ENCODE assay signal across 1 cellular context in the genomic region with DNA sequence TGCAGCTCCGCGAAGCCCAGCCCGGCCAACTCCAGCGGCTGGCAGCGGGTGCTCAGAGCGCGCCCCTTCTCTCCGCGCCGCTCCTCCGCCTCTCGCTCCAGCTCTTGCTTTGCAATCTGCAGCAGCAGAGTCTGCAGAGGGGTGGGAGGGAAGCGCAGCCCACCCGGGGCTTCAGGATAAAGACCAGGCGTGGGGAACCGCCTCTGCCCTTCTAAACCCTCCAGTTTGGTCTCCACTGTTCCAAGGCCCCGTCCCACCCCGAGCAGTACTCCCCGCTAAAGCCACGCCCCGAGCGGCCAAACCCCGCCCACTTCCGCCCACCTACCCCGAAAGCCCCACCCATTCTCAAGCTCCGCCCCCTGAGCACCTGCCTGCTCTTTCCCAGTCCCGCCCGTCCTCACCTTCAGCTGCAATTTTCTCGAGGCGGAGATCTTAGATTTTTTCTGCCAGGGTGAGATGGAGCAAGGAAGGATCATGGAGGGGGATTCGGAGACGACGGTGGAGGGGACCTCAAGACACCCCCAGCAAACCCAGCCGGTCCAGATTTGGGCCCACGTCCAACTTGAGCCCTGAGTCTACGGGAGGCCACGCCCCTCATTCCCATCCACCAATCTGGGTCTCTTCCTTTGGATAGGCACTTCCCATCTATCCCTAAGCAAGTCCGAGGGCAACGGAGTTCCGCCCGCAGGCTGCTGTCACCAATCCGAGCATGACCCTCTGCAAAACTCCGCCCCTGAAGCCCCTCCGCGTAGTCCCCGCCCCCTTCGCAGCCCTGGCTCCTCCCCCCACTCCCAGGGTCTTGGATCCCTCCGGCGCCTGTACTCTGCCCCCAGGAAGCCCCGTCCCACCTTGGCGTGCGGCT.
A peak's percentile ranks its signal among the peaks of the same experiment; 100 is the strongest.
TF ChIP-seq lines count a peak whose summit lies in the region.

No MANE protein-coding gene starts in this region.

TF ChIP-seq in GM23338, 12 proteins besides CTCF, POLR2A, EP300 and RAD21 (continued from another document):
- TF ChIP-seq ZNF462 (CRISPR knock-in tag; IDR thresholded peaks at IDR 0.05): no peak
- TF ChIP-seq, protein P1, sequence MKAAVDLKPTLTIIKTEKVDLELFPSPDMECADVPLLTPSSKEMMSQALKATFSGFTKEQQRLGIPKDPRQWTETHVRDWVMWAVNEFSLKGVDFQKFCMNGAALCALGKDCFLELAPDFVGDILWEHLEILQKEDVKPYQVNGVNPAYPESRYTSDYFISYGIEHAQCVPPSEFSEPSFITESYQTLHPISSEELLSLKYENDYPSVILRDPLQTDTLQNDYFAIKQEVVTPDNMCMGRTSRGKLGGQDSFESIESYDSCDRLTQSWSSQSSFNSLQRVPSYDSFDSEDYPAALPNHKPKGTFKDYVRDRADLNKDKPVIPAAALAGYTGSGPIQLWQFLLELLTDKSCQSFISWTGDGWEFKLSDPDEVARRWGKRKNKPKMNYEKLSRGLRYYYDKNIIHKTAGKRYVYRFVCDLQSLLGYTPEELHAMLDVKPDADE (IDR thresholded peaks at IDR 0.05): no peak
- no peak for TF ChIP-seq NANOG (IDR thresholded peaks at IDR 0.05; ENCODE audit: borderline replicate concordance)
- TF ChIP-seq ZNF114 (CRISPR knock-in tag; IDR thresholded peaks at IDR 0.05): no peak
- no peak for TF ChIP-seq EZH2phosphoT487 (IDR thresholded peaks at IDR 0.05; ENCODE audit: unreplicated experiment)
- peak; percentile 78 for TF ChIP-seq POLR2AphosphoS5 (IDR thresholded peaks at IDR 0.05; ENCODE audit: low read depth)
- no peak for TF ChIP-seq ZNF331 (CRISPR knock-in tag; IDR thresholded peaks at IDR 0.05; ENCODE audit: low read depth)
- TF ChIP-seq CREB1 (CRISPR knock-in tag; IDR thresholded peaks at IDR 0.05; ENCODE audit: low read depth): 0 out of 2 replicates have a peak, but pooled peaks have one; percentile 4
- TF ChIP-seq JUNB (IDR thresholded peaks at IDR 0.05; ENCODE audit: unreplicated experiment): no peak
